In the genomic region with DNA sequence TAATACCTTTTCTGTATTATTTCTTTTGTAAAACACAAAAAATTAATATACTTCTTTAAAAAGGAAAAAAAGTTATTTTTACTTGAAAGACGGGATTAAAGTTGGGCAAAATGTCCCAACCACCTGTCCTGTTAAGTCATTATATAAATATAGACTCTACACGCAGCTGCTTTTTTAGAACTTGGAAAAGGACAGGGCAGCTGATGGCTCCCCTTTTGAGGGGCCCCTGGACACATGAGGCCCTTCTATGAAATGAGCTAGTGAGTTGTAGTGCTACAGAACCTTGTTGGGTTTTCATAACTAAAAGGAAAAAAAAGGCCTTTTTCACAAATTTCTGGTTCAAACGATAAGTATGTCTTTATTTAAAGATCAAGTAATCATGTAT, we compare ENCODE assay signal across 12 cellular contexts. TPM values are rescaled to one million over a fixed set of nuclear protein-coding genes. Genes with fewer than 3 reads are reported as not detected.
DNase-seq lines count a peak whose midpoint lies in the region; ATAC-seq and TF ChIP-seq lines count a peak whose summit lies in the region.
"Had no signal": no experiment of that assay in that cellular context is flagged by ENCODE, and none has a peak within 500 bp of the region (broad histone marks: within the 10 kb centered on the region; RNA-seq: fewer than 3 reads in every experiment).

No MANE protein-coding gene starts in this region.

- H3K79me2 ChIP-seq in GM23338 (replicated peaks; ENCODE audit: insufficient read depth), result no peaks in the 10 kb centered on the region
- no peaks in the 10 kb centered on the region for H3K79me2 ChIP-seq in PC-3 (ENCODE audit: low read length)

- H3K4ac ChIP-seq in neuronal stem cell (ENCODE audit: low read length), result no peak overlapping the region

- TF ChIP-seq CTCF in GM23338 (conservative IDR thresholded peaks at IDR 0.05; ENCODE audit: low read depth in 2 of 2), result no peak
- TF ChIP-seq CTCF in PC-3 (conservative IDR thresholded peaks at IDR 0.05; ENCODE audit: low read depth, low read length), result no peak
- no peak for TF ChIP-seq CTCF in endothelial cell (IDR thresholded peaks at IDR 0.05; ENCODE audit: unreplicated experiment)

- H3K9me2 ChIP-seq in GM23338 (ENCODE audit: insufficient read depth) (no peaks in the 10 kb centered on the region), PC-3 (replicated peaks; ENCODE audit: low read length) (no peaks in the 10 kb centered on the region)

- H3K4me1 Mint-ChIP-seq in GM23338 (peaks cover 3% of the 10 kb centered on the region), endothelial cell (ENCODE audit: unreplicated experiment) (peaks cover 3% of the 10 kb centered on the region)

- no peak overlapping the region for H3K9ac ChIP-seq in PC-3 (ENCODE audit: low read length)
- no peak overlapping the region for H3K9ac ChIP-seq in neuronal stem cell (ENCODE audit: low read depth, low read length, poor library complexity)

- ATAC-seq in GM23338 (no peak), PC-3 (no peak), HG03378 (IDR thresholded peaks at IDR 0.05; ENCODE audit: unreplicated experiment) (no peak)

- WGBS in neuronal stem cell (ENCODE audit: extremely low coverage in 2 of 2, insufficient read length in 2 of 2, insufficient replicate concordance in 1 of 2), 2 donors, result no CpG with 5 or more reads among the region's 3 CpGs

- H3K27me3 Mint-ChIP-seq in GM23338 (ENCODE audit: insufficient read depth, low read depth, poor library complexity), result peaks cover 1% of the 10 kb centered on the region
- H3K27me3 Mint-ChIP-seq in endothelial cell (ENCODE audit: unreplicated experiment), result peaks cover 2% of the 10 kb centered on the region

- H4K8ac ChIP-seq in neuronal stem cell (ENCODE audit: low read depth, low read length), result no peak overlapping the region

- no peaks in the 10 kb centered on the region for H3K36me3 ChIP-seq in GM23338 (ENCODE audit: insufficient read depth)
- no peaks in the 10 kb centered on the region for H3K36me3 ChIP-seq in PC-3 (ENCODE audit: low read depth, low read length)
- no peaks in the 10 kb centered on the region for H3K36me3 ChIP-seq in neuronal stem cell (replicated peaks in 1 of 2; ENCODE audit: control insufficient read depth in 2 of 2, insufficient read depth in 2 of 2, low read length in 2 of 2)
- H3K36me3 ChIP-seq: colonic mucosa, prostate gland had no signal

- POLR2A ChIA-PET in PC-3 (lab: Charles Lee; ENCODE audit: unreplicated experiment), result no interaction called here

- no peak overlapping the region for H2BK12ac ChIP-seq in neuronal stem cell (ENCODE audit: low read length)

- no peak overlapping the region for H2BK15ac ChIP-seq in neuronal stem cell (ENCODE audit: low read length)

- peaks cover 17% of the 10 kb centered on the region for H3K36me3 Mint-ChIP-seq in GM23338 (ENCODE audit: low read depth)
- no peaks in the 10 kb centered on the region for H3K36me3 Mint-ChIP-seq in endothelial cell (ENCODE audit: low read depth, unreplicated experiment)

- H3K4me3 ChIP-seq in GM23338, result peak overlapping the region; percentile 73
- peak overlapping the region; percentile 68 for H3K4me3 ChIP-seq in PC-3 (ENCODE audit: low read length)
- H3K4me3 ChIP-seq in neuronal stem cell (ENCODE audit: low read length in 2 of 2), result peak overlapping the region in 1 of 2 donors; percentile 64

- H3K27ac Mint-ChIP-seq in GM23338 (no peak overlapping the region), endothelial cell (ENCODE audit: unreplicated experiment) (no peak overlapping the region)

- no peak overlapping the region for H2BK120ac ChIP-seq in neuronal stem cell (ENCODE audit: low read depth, low read length)

- peak overlapping the region; percentile 76 for H3K27ac ChIP-seq in GM23338 (ENCODE audit: low read depth)
- no peak overlapping the region for H3K27ac ChIP-seq in PC-3 (ENCODE audit: low read length)
- no peak overlapping the region for H3K27ac ChIP-seq in neuronal stem cell (replicated peaks; ENCODE audit: low read length)
- H3K27ac ChIP-seq: colonic mucosa had no signal

- intact Hi-C loops in PC-3 (cut with micrococcal nuclease), result no loop called here

- DNase-seq in GM23338 (ENCODE audit: low spot score), result no peak
- no peak for DNase-seq in PC-3
- DNase-seq in endothelial cell (ENCODE audit: low spot score), result no peak
- DNase-seq in neuronal stem cell (ENCODE audit: low spot score), result no peak
- no peak for DNase-seq in hippocampal formation (lab: John Stamatoyannopoulos, UW)
- no peak for DNase-seq in activated CD4-positive, alpha-beta T cell treated with anti-CD3 and anti-CD28 coated beads for 48 hours
- DNase-seq in SK-N-DZ (ENCODE audit: low spot score), result no peak

- H3K9me3 Mint-ChIP-seq in GM23338 (no peaks in the 10 kb centered on the region), endothelial cell (ENCODE audit: unreplicated experiment) (no peaks in the 10 kb centered on the region)

- no peak overlapping the region for H3K14ac ChIP-seq in neuronal stem cell (ENCODE audit: low read length)

- H3F3A ChIP-seq in GM23338 (replicated peaks; ENCODE audit: low read depth) (no peaks in the 10 kb centered on the region), PC-3 (ENCODE audit: low read length, unreplicated experiment) (no peaks in the 10 kb centered on the region)

- H3K18ac ChIP-seq in neuronal stem cell (ENCODE audit: low read length), result no peak overlapping the region

- CTCF ChIA-PET in PC-3 (lab: Charles Lee), result no interaction called here

- no TSS peak for BruUV-seq in PC-3 (replicated peaks; lab: Mats Ljungman, UMichigan)

- no peak overlapping the region for H4K91ac ChIP-seq in neuronal stem cell (ENCODE audit: low read depth, low read length, poor library complexity)

- no peak overlapping the region for H2BK5ac ChIP-seq in neuronal stem cell (ENCODE audit: low read length)

- H3K9me3 ChIP-seq in PC-3 (ENCODE audit: low read length), result no peaks in the 10 kb centered on the region
- H3K9me3 ChIP-seq in neuronal stem cell (replicated peaks in 1 of 2; ENCODE audit: control insufficient read depth in 2 of 2, insufficient read depth in 1 of 2, low read depth in 1 of 2, low read length in 2 of 2), result no peaks in the 10 kb centered on the region
- H3K9me3 ChIP-seq: colonic mucosa, prostate gland had no signal

- H3K79me1 ChIP-seq in neuronal stem cell (ENCODE audit: low read depth, low read length), result no peaks in the 10 kb centered on the region

- peak overlapping the region; percentile 84 for H3K4me3 Mint-ChIP-seq in GM23338
- H3K4me3 Mint-ChIP-seq in endothelial cell (ENCODE audit: unreplicated experiment), result peak overlapping the region; percentile 92

- H4K20me1 ChIP-seq in GM23338 (replicated peaks; ENCODE audit: insufficient read depth), result no peaks in the 10 kb centered on the region
- no peaks in the 10 kb centered on the region for H4K20me1 ChIP-seq in PC-3 (ENCODE audit: low read length)

- H3K4me1 ChIP-seq in GM23338 (ENCODE audit: insufficient read depth) (0 out of 2 replicates have a peak, but pooled peaks cover 3% of the 10 kb centered on the region), PC-3 (ENCODE audit: insufficient read depth, low read length) (peaks cover 3% of the 10 kb centered on the region; the same call in 1 of the 2 replicates), neuronal stem cell (ENCODE audit: control insufficient read depth in 2 of 2, insufficient read depth in 1 of 2, low read depth in 1 of 2, low read length in 2 of 2) (no peaks in the 10 kb centered on the region)
- H3K4me1 ChIP-seq: colonic mucosa, prostate gland had no signal

- H2AK5ac ChIP-seq in neuronal stem cell (ENCODE audit: low read depth, low read length), result no peak overlapping the region

- H2AFZ ChIP-seq in GM23338 (no peak overlapping the region; the same call in 1 of the 2 replicates), PC-3 (ENCODE audit: low read length) (peak overlapping the region; percentile 83; the same call in 1 of the 2 replicates), neuronal stem cell (ENCODE audit: low read length) (peak overlapping the region; percentile 88)

- H3K27me3 ChIP-seq in GM23338 (ENCODE audit: insufficient read depth) (no peaks in the 10 kb centered on the region), PC-3 (ENCODE audit: low read length) (0 out of 2 replicates have a peak, but pooled peaks cover 5% of the 10 kb centered on the region), neuronal stem cell (ENCODE audit: control insufficient read depth in 3 of 3, insufficient read depth in 3 of 3, low read depth in 1 of 3, low read length in 3 of 3) (peaks cover 0 to 21% (median 0%) of the 10 kb centered on the region in 3 experiments)
- H3K27me3 ChIP-seq: colonic mucosa had no signal

- no peak overlapping the region for H3K23ac ChIP-seq in neuronal stem cell (ENCODE audit: low read depth, low read length, poor library complexity)

- H3K4me2 ChIP-seq in GM23338 (peak overlapping the region; percentile 72), PC-3 (ENCODE audit: low read length) (peak overlapping the region; percentile 84), neuronal stem cell (ENCODE audit: insufficient read depth, low read length, poor library complexity, severe bottlenecking) (no peak overlapping the region)

RNA-seq across cellular contexts. Expression of a gene that starts 0.6 kb away (rescaled TPM):
- total RNA-seq in GM23338 (2014; rRNA removed; shearing (Covaris generic)), result 37.5 and 49.8 TPM in 2 replicates
- 87.9 and 99.5 TPM in 2 replicates for polyA plus RNA-seq in GM23338 (2016; fragmentation: Nextera tagmentation; extraction: Ambion mirVana)
- 1.6 and 2.8 TPM in 2 replicates for total RNA-seq in PC-3 (2014; rRNA removed)
- total RNA-seq in endothelial cell (ENCODE audit: unreplicated experiment), result 50.4 TPM
- 60.3 TPM for polyA plus RNA-seq in neuronal stem cell (2013, experiment 1 of 2)
- polyA plus RNA-seq in neuronal stem cell (2013, experiment 2 of 2), result 59.9 TPM
- 40.0 and 40.8 TPM in 2 replicates for polyA plus RNA-seq in SK-N-DZ (2014; cell fraction: cytosol; rRNA removed)
- 23.7 and 31.8 TPM in 2 replicates for polyA plus RNA-seq in SK-N-DZ (2014; cell fraction: nucleus; rRNA removed)

RNA-seq across cellular contexts. Expression of a gene that starts 18.6 kb away (rescaled TPM):
- total RNA-seq in GM23338 (2014; rRNA removed; shearing (Covaris generic)), result 7.3 and 16.5 TPM in 2 replicates
- 17.2 and 20.2 TPM in 2 replicates for polyA plus RNA-seq in GM23338 (2016; fragmentation: Nextera tagmentation; extraction: Ambion mirVana)
- total RNA-seq in PC-3 (2014; rRNA removed) (not detected in 2 replicates), endothelial cell (ENCODE audit: unreplicated experiment) (23.7 TPM)
- polyA plus RNA-seq in neuronal stem cell (2013, experiment 1 of 2), result 53.0 TPM
- polyA plus RNA-seq in neuronal stem cell (2013, experiment 2 of 2), result 54.3 TPM
- 68.2 and 83.1 TPM in 2 replicates for polyA plus RNA-seq in SK-N-DZ (2014; cell fraction: cytosol; rRNA removed)
- 41.4 and 42.5 TPM in 2 replicates for polyA plus RNA-seq in SK-N-DZ (2014; cell fraction: nucleus; rRNA removed)

RNA-seq across cellular contexts. Expression of a gene that starts 34.8 kb away (rescaled TPM):
- total RNA-seq in GM23338 (2014; rRNA removed; shearing (Covaris generic)), result 1.8 and 2.0 TPM in 2 replicates
- polyA plus RNA-seq in GM23338 (2016; fragmentation: Nextera tagmentation; extraction: Ambion mirVana), result 20.8 and 22.4 TPM in 2 replicates
- total RNA-seq in PC-3 (2014; rRNA removed), result not detected in 2 replicates
- 3.0 TPM for total RNA-seq in endothelial cell (ENCODE audit: unreplicated experiment)
- 5.8 TPM for polyA plus RNA-seq in neuronal stem cell (2013, experiment 1 of 2)
- 4.8 TPM for polyA plus RNA-seq in neuronal stem cell (2013, experiment 2 of 2)
- polyA plus RNA-seq in SK-N-DZ (2014; cell fraction: cytosol; rRNA removed), result 1.7 and 1.8 TPM in 2 replicates
- polyA plus RNA-seq in SK-N-DZ (2014; cell fraction: nucleus; rRNA removed), result 0.34 and 0.49 TPM in 2 replicates
- total RNA-seq: fibroblast of villous mesenchyme, subcutaneous adipose tissue had no signal

RNA-seq across cellular contexts. Expression of a gene that starts 44.9 kb away (rescaled TPM):
- 31.6 and 37.1 TPM in 2 replicates for total RNA-seq in GM23338 (2014; rRNA removed; shearing (Covaris generic))
- 174 and 184 TPM in 2 replicates for polyA plus RNA-seq in GM23338 (2016; fragmentation: Nextera tagmentation; extraction: Ambion mirVana)
- total RNA-seq in PC-3 (2014; rRNA removed), result 23.0 and 46.8 TPM in 2 replicates
- 126 TPM for total RNA-seq in endothelial cell (ENCODE audit: unreplicated experiment)
- 111 TPM for polyA plus RNA-seq in neuronal stem cell (2013, experiment 1 of 2)
- polyA plus RNA-seq in neuronal stem cell (2013, experiment 2 of 2), result 115 TPM
- 35.8 and 54.6 TPM in 2 replicates for polyA plus RNA-seq in SK-N-DZ (2014; cell fraction: cytosol; rRNA removed)
- polyA plus RNA-seq in SK-N-DZ (2014; cell fraction: nucleus; rRNA removed), result 20.7 and 32.7 TPM in 2 replicates

RNA-seq across cellular contexts. Expression of a gene that starts 56.4 kb away (rescaled TPM):
- total RNA-seq in GM23338 (2014; rRNA removed; shearing (Covaris generic)), result 105 and 135 TPM in 2 replicates
- 164 and 168 TPM in 2 replicates for polyA plus RNA-seq in GM23338 (2016; fragmentation: Nextera tagmentation; extraction: Ambion mirVana)
- total RNA-seq in PC-3 (2014; rRNA removed), result 41.2 and 42.5 TPM in 2 replicates
- 81.2 TPM for total RNA-seq in endothelial cell (ENCODE audit: unreplicated experiment)
- polyA plus RNA-seq in neuronal stem cell (2013, experiment 1 of 2), result 119 TPM
- polyA plus RNA-seq in neuronal stem cell (2013, experiment 2 of 2), result 123 TPM
- 50.4 and 54.6 TPM in 2 replicates for polyA plus RNA-seq in SK-N-DZ (2014; cell fraction: cytosol; rRNA removed)
- polyA plus RNA-seq in SK-N-DZ (2014; cell fraction: nucleus; rRNA removed), result 30.3 and 31.0 TPM in 2 replicates

Comparison
In these comparisons a context has a peak if more than half of its experiments do, and no peak if none do; other contexts are left out.
1. RNA of a gene that starts 0.6 kb away (total RNA-seq): 50.4 TPM in endothelial cell (single experiment) and 37.5 to 49.8 TPM in GM23338; 1.6 to 2.8 TPM in PC-3; every median in the first group is over 10 times any median in the second.